Comparison of ENCODE assay signal across 25 cellular contexts in the genomic region with DNA sequence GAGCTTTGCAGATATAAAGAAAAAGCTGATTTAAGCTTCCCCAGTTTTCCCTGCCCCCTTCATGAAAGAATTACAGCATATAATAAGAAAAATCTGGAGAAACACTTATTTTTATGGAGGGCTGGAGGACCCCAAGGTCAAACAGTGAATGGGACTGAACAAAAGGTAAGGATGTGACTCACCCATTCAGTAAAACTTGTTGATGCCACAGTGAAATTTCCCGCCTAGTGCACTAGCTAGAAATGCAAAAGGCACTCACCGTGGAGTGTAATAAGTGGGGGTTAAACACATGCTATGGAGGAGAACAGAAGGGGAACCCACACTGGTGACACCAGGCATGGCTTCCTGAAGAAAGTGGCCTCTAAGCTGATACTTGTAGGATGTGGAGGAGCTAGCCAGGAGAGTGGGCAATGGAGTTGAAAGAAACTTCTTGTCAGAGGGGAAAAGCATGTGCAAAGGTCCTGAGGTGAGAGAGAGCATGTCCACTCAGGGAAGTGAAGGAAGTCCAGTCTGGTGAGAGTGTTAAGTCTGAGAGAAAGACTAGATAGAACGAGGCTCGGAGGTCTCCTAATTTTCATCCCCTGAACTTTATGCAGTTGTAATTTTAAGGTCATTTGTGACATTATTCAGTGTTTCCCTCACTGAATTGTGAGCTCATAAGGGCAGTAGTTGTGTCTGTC.
DNase-seq lines count a peak whose midpoint lies in the region; ATAC-seq, FAIRE-seq and TF ChIP-seq lines count a peak whose summit lies in the region.
"Had no signal": no experiment of that assay in that cellular context is flagged by ENCODE, and none has a peak within 500 bp of the region (broad histone marks: within the 10 kb centered on the region; RNA-seq: fewer than 3 reads in every experiment).

No MANE protein-coding gene starts in this region.

- no peaks in the 10 kb centered on the region for H3K9me3 ChIP-seq in K562 (replicated peaks; ENCODE audit: control insufficient read depth, insufficient read depth, low read depth, low read length)
- H3K9me3 ChIP-seq in psoas muscle = no peaks in the 10 kb centered on the region
- H3K9me3 ChIP-seq: HAP-1, MG63 had no signal

- H3K27ac ChIP-seq in K562 (ENCODE audit: extremely low read depth, low read depth, low read length) = no peak overlapping the region
- H3K27ac ChIP-seq in psoas muscle = peak overlapping the region; percentile 27
- H3K27ac ChIP-seq: C4-2B, GM23248 had no signal

- no peak overlapping the region for H3K4me3 Mint-ChIP-seq in activated naive CD8-positive, alpha-beta T cell
- H3K4me3 Mint-ChIP-seq in activated naive CD8-positive, alpha-beta T cell treated with anti-CD3 and anti-CD28 coated beads for 36 hours = no peak overlapping the region
- H3K4me3 Mint-ChIP-seq in immature natural killer cell = no peak overlapping the region
- H3K4me3 Mint-ChIP-seq in HFFc6 = no peak overlapping the region
- H3K4me3 Mint-ChIP-seq: CD8-positive, alpha-beta memory T cell; IgD-negative memory B cell had no signal

- FAIRE-seq in K562 (lab: Jason Lieb, UNC) = no peak
- FAIRE-seq: A204.1, G401.6, GM18507 had no signal

- no peak overlapping the region for H2AFZ ChIP-seq in K562 (ENCODE audit: low read depth, low read length)
- H2AFZ ChIP-seq: GM23248 had no signal

- CTCF ChIA-PET in K562 (lab: Yijun Ruan, JAX; ENCODE audit: low intra/inter-chr PET ratio) = no interaction called here

- H3K4me3 ChIP-seq in K562 = no peak overlapping the region
- H3K4me3 ChIP-seq in psoas muscle = no peak overlapping the region
- H3K4me3 ChIP-seq: GM23248, HAP-1, MG63 had no signal

- intact Hi-C loops in K562 (cut with micrococcal nuclease) = no loop called here
- intact Hi-C loops in psoas muscle (cut with DNase I) = no loop called here

- no peaks in the 10 kb centered on the region for H3K79me2 ChIP-seq in K562 (ENCODE audit: control insufficient read depth, insufficient read depth, low read length)

- BruUV-seq in K562 (replicated peaks; lab: Mats Ljungman, UMichigan) = no TSS peak

- no peaks in the 10 kb centered on the region for H3K4me1 ChIP-seq in K562 (replicated peaks in 1 of 2; ENCODE audit: control insufficient read depth in 2 of 2, insufficient read depth in 2 of 2, low read length in 2 of 2)
- peaks cover 4% of the 10 kb centered on the region for H3K4me1 ChIP-seq in psoas muscle
- H3K4me1 ChIP-seq: HAP-1 had no signal

- H3K36me3 ChIP-seq in K562 (ENCODE audit: control insufficient read depth, insufficient read depth, low read length) (no peaks in the 10 kb centered on the region), psoas muscle (ENCODE audit: insufficient read depth in 1 of 2, low read depth in 1 of 2) (peaks cover 0 to 3% of the 10 kb centered on the region in 2 donors)
- H3K36me3 ChIP-seq: HAP-1, MG63 had no signal

- no peaks in the 10 kb centered on the region for H3K9me3 Mint-ChIP-seq in activated naive CD8-positive, alpha-beta T cell (ENCODE audit: low read depth)
- H3K9me3 Mint-ChIP-seq in activated naive CD8-positive, alpha-beta T cell treated with anti-CD3 and anti-CD28 coated beads for 36 hours = no peaks in the 10 kb centered on the region
- no peaks in the 10 kb centered on the region for H3K9me3 Mint-ChIP-seq in immature natural killer cell
- no peaks in the 10 kb centered on the region for H3K9me3 Mint-ChIP-seq in HFFc6
- H3K9me3 Mint-ChIP-seq: IgD-negative memory B cell had no signal

- in situ Hi-C loops in K562 (cut with MboI) = no loop called here

- no peak for TF ChIP-seq POLR2A in K562 (conservative IDR thresholded peaks at IDR 0.05)

- TF ChIP-seq RAD21 in K562 (CRISPR knock-in tag; conservative IDR thresholded peaks at IDR 0.05 in 1 of 2, IDR thresholded peaks at IDR 0.05 in 1 of 2) = no peak

- DNase-seq in activated naive CD8-positive, alpha-beta T cell treated with anti-CD3 and anti-CD28 coated beads for 36 hours = no peak
- DNase-seq in HT1080 (ENCODE audit: low read depth) (peak; percentile 18), K562 (ENCODE audit: extremely low read depth in 1 of 4, low spot score in 3 of 4) (no peak), psoas muscle (no peak), immature natural killer cell (no peak), HFFc6 (no peak)
- DNase-seq: Calu3; CD8-positive, alpha-beta memory T cell; DMS153; GM23248; Kasumi-1; MG63; NCI-H1417; NCI-H187; NCI-H446 treated with DMSO at 0.1 percent for 48 hours; NCI-H526 treated with DMSO at 0.1 percent for 48 hours; SHP77 had no signal

- H3K9me1 ChIP-seq in K562 (ENCODE audit: control insufficient read depth, insufficient read depth, low read length) = no peaks in the 10 kb centered on the region

- no peaks in the 10 kb centered on the region for H3K27me3 Mint-ChIP-seq in activated naive CD8-positive, alpha-beta T cell
- H3K27me3 Mint-ChIP-seq in activated naive CD8-positive, alpha-beta T cell treated with anti-CD3 and anti-CD28 coated beads for 36 hours = no peaks in the 10 kb centered on the region
- H3K27me3 Mint-ChIP-seq in immature natural killer cell (ENCODE audit: low read depth in 3 of 3) (peaks cover 0 to 2% (median 1%) of the 10 kb centered on the region in 3 donors), HFFc6 (ENCODE audit: insufficient read depth) (no peaks in the 10 kb centered on the region)
- H3K27me3 Mint-ChIP-seq: IgD-negative memory B cell had no signal

- WGBS in K562 (ENCODE audit: insufficient coverage, low coverage, missing lambda C conversion rate) = 24% methylated on average over 4 of the region's 4 CpGs
- 71 to 76% (median 73%) methylated on average over 4 of the region's 4 CpGs for WGBS in psoas muscle, 3 donors

- no peak for TF ChIP-seq EP300 in K562 (IDR thresholded peaks at IDR 0.05; ENCODE audit: low read length)

- H3K4me1 Mint-ChIP-seq in activated naive CD8-positive, alpha-beta T cell (ENCODE audit: low read depth) = peaks cover 6% of the 10 kb centered on the region
- no peaks in the 10 kb centered on the region for H3K4me1 Mint-ChIP-seq in activated naive CD8-positive, alpha-beta T cell treated with anti-CD3 and anti-CD28 coated beads for 36 hours
- peaks cover 0 to 2% of the 10 kb centered on the region in 2 donors for H3K4me1 Mint-ChIP-seq in immature natural killer cell
- H3K4me1 Mint-ChIP-seq in HFFc6 (ENCODE audit: low read depth) = peaks cover 9% of the 10 kb centered on the region; the same call in 1 of the 2 replicates

- H3K27ac Mint-ChIP-seq in activated naive CD8-positive, alpha-beta T cell = peak overlapping the region; percentile 46
- H3K27ac Mint-ChIP-seq in activated naive CD8-positive, alpha-beta T cell treated with anti-CD3 and anti-CD28 coated beads for 36 hours = no peak overlapping the region
- H3K27ac Mint-ChIP-seq in immature natural killer cell (peak overlapping the region in 1 of 6 donors; percentile 63), HFFc6 (no peak overlapping the region)
- H3K27ac Mint-ChIP-seq: IgD-negative memory B cell had no signal

- no peaks in the 10 kb centered on the region for H4K20me1 ChIP-seq in K562 (replicated peaks; ENCODE audit: control insufficient read depth, insufficient read depth, low read length)

- ATAC-seq in K562 = no peak
- ATAC-seq in psoas muscle = no peak
- no peak for ATAC-seq in HG03139 (IDR thresholded peaks at IDR 0.05; ENCODE audit: unreplicated experiment)

- POLR2A ChIA-PET in K562 (lab: Yijun Ruan, JAX) = no interaction called here

- H3K27me3 ChIP-seq in K562 (ENCODE audit: control insufficient read depth in 2 of 2, insufficient read depth in 2 of 2, low read length in 2 of 2) = no peaks in the 10 kb centered on the region
- H3K27me3 ChIP-seq in psoas muscle (ENCODE audit: insufficient read depth in 3 of 3, low read length in 2 of 3) = no peaks in the 10 kb centered on the region
- H3K27me3 ChIP-seq: MG63 had no signal

- H3K4me2 ChIP-seq in K562 (ENCODE audit: insufficient read depth, low read length) = no peak overlapping the region

- H3K36me3 Mint-ChIP-seq in activated naive CD8-positive, alpha-beta T cell = peaks cover 28% of the 10 kb centered on the region
- H3K36me3 Mint-ChIP-seq in activated naive CD8-positive, alpha-beta T cell treated with anti-CD3 and anti-CD28 coated beads for 36 hours = peaks cover 14% of the 10 kb centered on the region
- peaks cover 16 to 48% (median 21%) of the 10 kb centered on the region in 3 donors for H3K36me3 Mint-ChIP-seq in immature natural killer cell
- peaks cover 12% of the 10 kb centered on the region for H3K36me3 Mint-ChIP-seq in HFFc6 (ENCODE audit: low read depth)

- no peak overlapping the region for H3K9ac ChIP-seq in K562 (ENCODE audit: insufficient read depth in 1 of 2, low read depth in 2 of 2, low read length in 2 of 2)
- H3K9ac ChIP-seq: GM23248 had no signal

- TF ChIP-seq CTCF in K562 (IDR thresholded peaks at IDR 0.05 in 2 of 3, conservative IDR thresholded peaks at IDR 0.05 in 1 of 3; ENCODE audit: insufficient read depth in 2 of 3, low read depth in 1 of 3, low read length in 3 of 3) (no peak), psoas muscle (IDR thresholded peaks at IDR 0.05) (no peak), HFFc6 (IDR thresholded peaks at IDR 0.05) (no peak)

TF ChIP-seq in K562, 482 proteins besides CTCF, POLR2A, EP300 and RAD21:
- TF ChIP-seq ZNF668 (CRISPR knock-in tag; IDR thresholded peaks at IDR 0.05) (no peak), MAFG (tag; conservative IDR thresholded peaks at IDR 0.05) (no peak), RBM25 (IDR thresholded peaks at IDR 0.05; ENCODE audit: low read depth, low read length, severe bottlenecking) (peak; percentile 60)
